In genomic region chr2:20822535-20823490, GRCh38 we compare ENCODE assay signal across 1 cellular context.
TF ChIP-seq lines count a peak whose summit lies in the region.

Gene LDAH, minus strand, starts transcription at chr2:20823101. Its CDS starts 21,638 bp downstream, at chr2:20801463.

TF ChIP-seq in WTC11, 78 proteins besides CTCF, POLR2A, EP300 and RAD21 (continued from another document):
- TF ChIP-seq, protein P1, sequence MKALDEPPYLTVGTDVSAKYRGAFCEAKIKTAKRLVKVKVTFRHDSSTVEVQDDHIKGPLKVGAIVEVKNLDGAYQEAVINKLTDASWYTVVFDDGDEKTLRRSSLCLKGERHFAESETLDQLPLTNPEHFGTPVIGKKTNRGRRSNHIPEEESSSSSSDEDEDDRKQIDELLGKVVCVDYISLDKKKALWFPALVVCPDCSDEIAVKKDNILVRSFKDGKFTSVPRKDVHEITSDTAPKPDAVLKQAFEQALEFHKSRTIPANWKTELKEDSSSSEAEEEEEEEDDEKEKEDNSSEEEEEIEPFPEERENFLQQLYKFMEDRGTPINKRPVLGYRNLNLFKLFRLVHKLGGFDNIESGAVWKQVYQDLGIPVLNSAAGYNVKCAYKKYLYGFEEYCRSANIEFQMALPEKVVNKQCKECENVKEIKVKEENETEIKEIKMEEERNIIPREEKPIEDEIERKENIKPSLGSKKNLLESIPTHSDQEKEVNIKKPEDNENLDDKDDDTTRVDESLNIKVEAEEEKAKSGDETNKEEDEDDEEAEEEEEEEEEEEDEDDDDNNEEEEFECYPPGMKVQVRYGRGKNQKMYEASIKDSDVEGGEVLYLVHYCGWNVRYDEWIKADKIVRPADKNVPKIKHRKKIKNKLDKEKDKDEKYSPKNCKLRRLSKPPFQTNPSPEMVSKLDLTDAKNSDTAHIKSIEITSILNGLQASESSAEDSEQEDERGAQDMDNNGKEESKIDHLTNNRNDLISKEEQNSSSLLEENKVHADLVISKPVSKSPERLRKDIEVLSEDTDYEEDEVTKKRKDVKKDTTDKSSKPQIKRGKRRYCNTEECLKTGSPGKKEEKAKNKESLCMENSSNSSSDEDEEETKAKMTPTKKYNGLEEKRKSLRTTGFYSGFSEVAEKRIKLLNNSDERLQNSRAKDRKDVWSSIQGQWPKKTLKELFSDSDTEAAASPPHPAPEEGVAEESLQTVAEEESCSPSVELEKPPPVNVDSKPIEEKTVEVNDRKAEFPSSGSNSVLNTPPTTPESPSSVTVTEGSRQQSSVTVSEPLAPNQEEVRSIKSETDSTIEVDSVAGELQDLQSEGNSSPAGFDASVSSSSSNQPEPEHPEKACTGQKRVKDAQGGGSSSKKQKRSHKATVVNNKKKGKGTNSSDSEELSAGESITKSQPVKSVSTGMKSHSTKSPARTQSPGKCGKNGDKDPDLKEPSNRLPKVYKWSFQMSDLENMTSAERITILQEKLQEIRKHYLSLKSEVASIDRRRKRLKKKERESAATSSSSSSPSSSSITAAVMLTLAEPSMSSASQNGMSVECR (CRISPR knock-in tag; IDR thresholded peaks at IDR 0.05; ENCODE audit: borderline replicate concordance): peak; percentile 40; the same call in 1 of the 2 replicates
- TF ChIP-seq, protein P2, sequence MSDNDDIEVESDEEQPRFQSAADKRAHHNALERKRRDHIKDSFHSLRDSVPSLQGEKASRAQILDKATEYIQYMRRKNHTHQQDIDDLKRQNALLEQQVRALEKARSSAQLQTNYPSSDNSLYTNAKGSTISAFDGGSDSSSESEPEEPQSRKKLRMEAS (CRISPR knock-in tag; IDR thresholded peaks at IDR 0.05): peak; percentile 94
- TF ChIP-seq CREM (CRISPR knock-in tag; IDR thresholded peaks at IDR 0.05): peak; percentile 99
- peak; percentile 23; the same call in 1 of the 2 replicates for TF ChIP-seq NFYB (CRISPR knock-in tag; conservative IDR thresholded peaks at IDR 0.05; ENCODE audit: low read depth)
- peak; percentile 30; the same call in 1 of the 2 replicates for TF ChIP-seq FOXP4 (CRISPR knock-in tag; IDR thresholded peaks at IDR 0.05)
- TF ChIP-seq MXD4 (CRISPR knock-in tag; IDR thresholded peaks at IDR 0.05; ENCODE audit: borderline replicate concordance): no peak
- TF ChIP-seq, protein P3, sequence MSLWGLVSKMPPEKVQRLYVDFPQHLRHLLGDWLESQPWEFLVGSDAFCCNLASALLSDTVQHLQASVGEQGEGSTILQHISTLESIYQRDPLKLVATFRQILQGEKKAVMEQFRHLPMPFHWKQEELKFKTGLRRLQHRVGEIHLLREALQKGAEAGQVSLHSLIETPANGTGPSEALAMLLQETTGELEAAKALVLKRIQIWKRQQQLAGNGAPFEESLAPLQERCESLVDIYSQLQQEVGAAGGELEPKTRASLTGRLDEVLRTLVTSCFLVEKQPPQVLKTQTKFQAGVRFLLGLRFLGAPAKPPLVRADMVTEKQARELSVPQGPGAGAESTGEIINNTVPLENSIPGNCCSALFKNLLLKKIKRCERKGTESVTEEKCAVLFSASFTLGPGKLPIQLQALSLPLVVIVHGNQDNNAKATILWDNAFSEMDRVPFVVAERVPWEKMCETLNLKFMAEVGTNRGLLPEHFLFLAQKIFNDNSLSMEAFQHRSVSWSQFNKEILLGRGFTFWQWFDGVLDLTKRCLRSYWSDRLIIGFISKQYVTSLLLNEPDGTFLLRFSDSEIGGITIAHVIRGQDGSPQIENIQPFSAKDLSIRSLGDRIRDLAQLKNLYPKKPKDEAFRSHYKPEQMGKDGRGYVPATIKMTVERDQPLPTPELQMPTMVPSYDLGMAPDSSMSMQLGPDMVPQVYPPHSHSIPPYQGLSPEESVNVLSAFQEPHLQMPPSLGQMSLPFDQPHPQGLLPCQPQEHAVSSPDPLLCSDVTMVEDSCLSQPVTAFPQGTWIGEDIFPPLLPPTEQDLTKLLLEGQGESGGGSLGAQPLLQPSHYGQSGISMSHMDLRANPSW (CRISPR knock-in tag; conservative IDR thresholded peaks at IDR 0.05; ENCODE audit: low read depth): no peak
- TF ChIP-seq TP53 (CRISPR knock-in tag; IDR thresholded peaks at IDR 0.05): no peak
- TF ChIP-seq FOXP1 (CRISPR knock-in tag; IDR thresholded peaks at IDR 0.05; ENCODE audit: borderline replicate concordance): peak; percentile 83
- peak; percentile 96 for TF ChIP-seq USF2 (CRISPR knock-in tag; IDR thresholded peaks at IDR 0.05)
- TF ChIP-seq ZNF512 (CRISPR knock-in tag; IDR thresholded peaks at IDR 0.05; ENCODE audit: borderline replicate concordance): 0 out of 2 replicates have a peak, but pooled peaks have one; percentile 60
- TF ChIP-seq HMGA2 (CRISPR knock-in tag; IDR thresholded peaks at IDR 0.05): no peak
- TF ChIP-seq, protein P4, sequence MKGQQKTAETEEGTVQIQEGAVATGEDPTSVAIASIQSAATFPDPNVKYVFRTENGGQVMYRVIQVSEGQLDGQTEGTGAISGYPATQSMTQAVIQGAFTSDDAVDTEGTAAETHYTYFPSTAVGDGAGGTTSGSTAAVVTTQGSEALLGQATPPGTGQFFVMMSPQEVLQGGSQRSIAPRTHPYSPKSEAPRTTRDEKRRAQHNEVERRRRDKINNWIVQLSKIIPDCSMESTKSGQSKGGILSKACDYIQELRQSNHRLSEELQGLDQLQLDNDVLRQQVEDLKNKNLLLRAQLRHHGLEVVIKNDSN (CRISPR knock-in tag; IDR thresholded peaks at IDR 0.05): peak; percentile 95
- TF ChIP-seq FOXK1 (CRISPR knock-in tag; IDR thresholded peaks at IDR 0.05): peak; percentile 94
- TF ChIP-seq, protein P5, sequence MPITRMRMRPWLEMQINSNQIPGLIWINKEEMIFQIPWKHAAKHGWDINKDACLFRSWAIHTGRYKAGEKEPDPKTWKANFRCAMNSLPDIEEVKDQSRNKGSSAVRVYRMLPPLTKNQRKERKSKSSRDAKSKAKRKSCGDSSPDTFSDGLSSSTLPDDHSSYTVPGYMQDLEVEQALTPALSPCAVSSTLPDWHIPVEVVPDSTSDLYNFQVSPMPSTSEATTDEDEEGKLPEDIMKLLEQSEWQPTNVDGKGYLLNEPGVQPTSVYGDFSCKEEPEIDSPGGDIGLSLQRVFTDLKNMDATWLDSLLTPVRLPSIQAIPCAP (CRISPR knock-in tag; IDR thresholded peaks at IDR 0.05): 0 out of 2 replicates have a peak, but pooled peaks have one; percentile 40
- peak; percentile 93 for TF ChIP-seq CREB1 (CRISPR knock-in tag; IDR thresholded peaks at IDR 0.05)
- TF ChIP-seq TEAD4 (CRISPR knock-in tag; IDR thresholded peaks at IDR 0.05): no peak
- TF ChIP-seq ETV6 (CRISPR knock-in tag; IDR thresholded peaks at IDR 0.05): peak; percentile 80; the same call in 1 of the 2 replicates
- peak; percentile 94 for TF ChIP-seq GABPB1 (CRISPR knock-in tag; IDR thresholded peaks at IDR 0.05)
- peak; percentile 20 for TF ChIP-seq HMGXB4 (CRISPR knock-in tag; IDR thresholded peaks at IDR 0.05)
- TF ChIP-seq AR (CRISPR knock-in tag; IDR thresholded peaks at IDR 0.05): 0 out of 2 replicates have a peak, but pooled peaks have one; percentile 31
- TF ChIP-seq, protein P6, sequence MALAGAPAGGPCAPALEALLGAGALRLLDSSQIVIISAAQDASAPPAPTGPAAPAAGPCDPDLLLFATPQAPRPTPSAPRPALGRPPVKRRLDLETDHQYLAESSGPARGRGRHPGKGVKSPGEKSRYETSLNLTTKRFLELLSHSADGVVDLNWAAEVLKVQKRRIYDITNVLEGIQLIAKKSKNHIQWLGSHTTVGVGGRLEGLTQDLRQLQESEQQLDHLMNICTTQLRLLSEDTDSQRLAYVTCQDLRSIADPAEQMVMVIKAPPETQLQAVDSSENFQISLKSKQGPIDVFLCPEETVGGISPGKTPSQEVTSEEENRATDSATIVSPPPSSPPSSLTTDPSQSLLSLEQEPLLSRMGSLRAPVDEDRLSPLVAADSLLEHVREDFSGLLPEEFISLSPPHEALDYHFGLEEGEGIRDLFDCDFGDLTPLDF (CRISPR knock-in tag; IDR thresholded peaks at IDR 0.05): 0 out of 2 replicates have a peak, but pooled peaks have one; percentile 23
- TF ChIP-seq TEAD1 (CRISPR knock-in tag; IDR thresholded peaks at IDR 0.05): peak; percentile 87; the same call in 1 of the 2 replicates
- peak; percentile 68; the same call in 1 of the 2 replicates for TF ChIP-seq ZBTB43 (CRISPR knock-in tag; IDR thresholded peaks at IDR 0.05)
- no peak for TF ChIP-seq NR1H2 (CRISPR knock-in tag; IDR thresholded peaks at IDR 0.05)
- no peak for TF ChIP-seq GTF2I (CRISPR knock-in tag; conservative IDR thresholded peaks at IDR 0.05)
- TF ChIP-seq SOX15 (CRISPR knock-in tag; IDR thresholded peaks at IDR 0.05): no peak
- TF ChIP-seq, protein P7, sequence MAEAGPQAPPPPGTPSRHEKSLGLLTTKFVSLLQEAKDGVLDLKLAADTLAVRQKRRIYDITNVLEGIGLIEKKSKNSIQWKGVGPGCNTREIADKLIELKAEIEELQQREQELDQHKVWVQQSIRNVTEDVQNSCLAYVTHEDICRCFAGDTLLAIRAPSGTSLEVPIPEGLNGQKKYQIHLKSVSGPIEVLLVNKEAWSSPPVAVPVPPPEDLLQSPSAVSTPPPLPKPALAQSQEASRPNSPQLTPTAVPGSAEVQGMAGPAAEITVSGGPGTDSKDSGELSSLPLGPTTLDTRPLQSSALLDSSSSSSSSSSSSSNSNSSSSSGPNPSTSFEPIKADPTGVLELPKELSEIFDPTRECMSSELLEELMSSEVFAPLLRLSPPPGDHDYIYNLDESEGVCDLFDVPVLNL (CRISPR knock-in tag; IDR thresholded peaks at IDR 0.05; ENCODE audit: borderline replicate concordance, low read depth): 0 out of 2 replicates have a peak, but pooled peaks have one; percentile 44
